ENCODE assay signal across 23 cellular contexts in the genomic region with DNA sequence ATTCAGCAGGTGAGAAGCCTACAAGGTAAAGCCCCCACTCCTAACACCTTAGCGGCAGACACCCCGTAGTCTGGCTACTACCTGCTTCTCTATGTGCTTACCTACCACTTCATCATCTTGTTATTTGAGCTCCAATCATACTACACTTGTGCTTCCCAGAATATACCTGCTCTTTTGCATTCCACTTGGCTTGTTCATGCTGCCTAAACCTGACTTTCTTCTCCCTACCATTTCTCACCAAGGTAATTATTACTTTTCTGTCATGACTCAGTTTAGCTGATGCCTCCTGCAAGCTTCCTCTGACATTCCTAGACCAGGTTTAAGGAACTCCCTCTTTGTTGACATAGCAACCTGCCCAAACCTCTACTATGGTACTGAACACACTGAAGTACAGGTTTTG.
"Had no signal": no experiment of that assay in that cellular context is flagged by ENCODE, and none has a peak within 500 bp of the region (broad histone marks: within the 10 kb centered on the region; RNA-seq: fewer than 3 reads in every experiment).

No MANE protein-coding gene starts in this region.

- H3K4me1 Mint-ChIP-seq: activated CD4-positive, alpha-beta T cell treated with anti-CD3 and anti-CD28 coated beads, Interleukin-2, amount 10 ng/mL, durations not matched to agents 7 days and 5 days; activated naive CD4-positive, alpha-beta T cell treated with anti-CD3 and anti-CD28 coated beads, Interleukin-2, amount 10 ng/mL, durations not matched to agents 7 days and 5 days; activated naive CD8-positive, alpha-beta T cell treated with anti-CD3 and anti-CD28 coated beads, Interleukin-2, amount 50 U/mL, for 24 hours had no signal

- H3K4me3 Mint-ChIP-seq: activated CD4-positive, alpha-beta T cell treated with anti-CD3 and anti-CD28 coated beads, Interleukin-2, amount 10 ng/mL, durations not matched to agents 7 days and 5 days; activated naive CD4-positive, alpha-beta T cell treated with anti-CD3 and anti-CD28 coated beads, Interleukin-2, amount 10 ng/mL, durations not matched to agents 7 days and 5 days; activated naive CD8-positive, alpha-beta T cell treated with anti-CD3 and anti-CD28 coated beads, Interleukin-2, amount 50 U/mL, for 24 hours; activated T-cell treated with anti-CD3 and anti-CD28 coated beads, Interleukin-2, amount 50 U/mL, for 4 hours; brain; mesothelial cell of epicardium; natural killer cell treated with Interleukin-12 subunit alpha and Interleukin-12 subunit beta and Interleukin-15 and Interleukin-18, amount 100 ng/mL, for 72 hours had no signal

- H3K27ac Mint-ChIP-seq: activated CD4-positive, alpha-beta T cell treated with anti-CD3 and anti-CD28 coated beads, Interleukin-2, amount 10 ng/mL, durations not matched to agents 7 days and 5 days; activated naive CD4-positive, alpha-beta T cell treated with anti-CD3 and anti-CD28 coated beads, Interleukin-2, amount 10 ng/mL, durations not matched to agents 7 days and 5 days; activated naive CD8-positive, alpha-beta T cell treated with anti-CD3 and anti-CD28 coated beads, Interleukin-2, amount 50 U/mL, for 24 hours; mesothelial cell of epicardium; natural killer cell treated with Interleukin-12 subunit alpha and Interleukin-12 subunit beta and Interleukin-15 and Interleukin-18, amount 100 ng/mL, for 72 hours had no signal

- H3K9me3 Mint-ChIP-seq: activated CD4-positive, alpha-beta T cell treated with anti-CD3 and anti-CD28 coated beads, Interleukin-2, amount 10 ng/mL, durations not matched to agents 7 days and 5 days; activated naive CD8-positive, alpha-beta T cell treated with anti-CD3 and anti-CD28 coated beads, Interleukin-2, amount 50 U/mL, for 24 hours; activated T-cell treated with anti-CD3 and anti-CD28 coated beads, Interleukin-2, amount 50 U/mL, for 4 hours had no signal

- H3K27ac ChIP-seq: dorsolateral prefrontal cortex, gastrocnemius medialis, sigmoid colon, spleen, uterus had no signal

- H3K4me3 ChIP-seq: dorsolateral prefrontal cortex, gastrocnemius medialis, sigmoid colon, spleen, uterus had no signal

- H3K4me1 ChIP-seq: sigmoid colon, uterus had no signal

- DNase-seq: activated CD4-positive, alpha-beta T cell treated with anti-CD3 and anti-CD28 coated beads, Interleukin-2, amount 10 ng/mL, durations not matched to agents 7 days and 5 days; activated CD8-positive, alpha-beta memory T cell treated with anti-CD3 and anti-CD28 coated beads, Interleukin-2, amount 50 U/mL, for 4 hours; activated effector memory CD4-positive, alpha-beta T cell treated with Interleukin-2 at 50 U/mL for 16 hours; activated naive CD4-positive, alpha-beta T cell treated with anti-CD3 and anti-CD28 coated beads, Interleukin-2, amount 10 ng/mL, durations not matched to agents 7 days and 5 days; activated naive CD8-positive, alpha-beta T cell treated with anti-CD3 and anti-CD28 coated beads, Interleukin-2, amount 50 U/mL, for 24 hours; activated T-cell treated with anti-CD3 and anti-CD28 coated beads, Interleukin-2, amount 50 U/mL, for 4 hours; anterior cingulate cortex; central memory CD4-positive, alpha-beta T cell; dorsolateral prefrontal cortex; erythroblast; gastrocnemius medialis; head of caudate nucleus; sigmoid colon; spleen; stimulated activated CD8-positive, alpha-beta memory T cell treated with anti-CD3 and anti-CD28 coated beads, Interleukin-4, amount 100 ng/mL, for 48 hours; stimulated activated naive CD4-positive, alpha-beta T cell; T-helper 1 cell; T-helper 9 cell; uterus had no signal

- ATAC-seq: activated CD4-positive, CD25-positive, alpha-beta regulatory T cell treated with anti-CD3 and anti-CD28 coated beads, Interleukin-2, amount 50 U/mL, for 24 hours; activated naive CD8-positive, alpha-beta T cell treated with anti-CD3 and anti-CD28 coated beads, Interleukin-2, amount 50 U/mL, for 24 hours; activated T-cell treated with anti-CD3 and anti-CD28 coated beads, Interleukin-2, amount 50 U/mL, for 4 hours; gastrocnemius medialis; natural killer cell treated with Interleukin-12 subunit alpha and Interleukin-12 subunit beta and Interleukin-15 and Interleukin-18, amount 100 ng/mL, for 72 hours had no signal

- H3K27me3 Mint-ChIP-seq: activated CD4-positive, alpha-beta T cell treated with anti-CD3 and anti-CD28 coated beads, Interleukin-2, amount 10 ng/mL, durations not matched to agents 7 days and 5 days; activated naive CD4-positive, alpha-beta T cell treated with anti-CD3 and anti-CD28 coated beads, Interleukin-2, amount 10 ng/mL, durations not matched to agents 7 days and 5 days; brain had no signal

- H3K9me3 ChIP-seq: gastrocnemius medialis, sigmoid colon, spleen, uterus had no signal

- H3K27me3 ChIP-seq: dorsolateral prefrontal cortex, gastrocnemius medialis, sigmoid colon, spleen had no signal

- H3K36me3 Mint-ChIP-seq: activated naive CD4-positive, alpha-beta T cell treated with anti-CD3 and anti-CD28 coated beads, Interleukin-2, amount 10 ng/mL, durations not matched to agents 7 days and 5 days; brain; mesothelial cell of epicardium; natural killer cell treated with Interleukin-12 subunit alpha and Interleukin-12 subunit beta and Interleukin-15 and Interleukin-18, amount 100 ng/mL, for 72 hours had no signal

- H3K36me3 ChIP-seq: gastrocnemius medialis, sigmoid colon, spleen, uterus had no signal
